Comparison of ENCODE assay signal across 1 cellular context in genomic region chr4:36719425-36719824, GRCh38.
TF ChIP-seq lines count a peak whose summit lies in the region.

No MANE protein-coding gene starts in this region.

TF ChIP-seq in GM23338, 12 proteins besides CTCF, POLR2A, EP300 and RAD21 (continued from another document):
- TF ChIP-seq ZNF462 (CRISPR knock-in tag; IDR thresholded peaks at IDR 0.05) (no peak), EZH2 (IDR thresholded peaks at IDR 0.05; ENCODE audit: low read depth, unreplicated experiment) (no peak)
